Comparison of ENCODE assay signal across 8 cellular contexts in the genomic region with DNA sequence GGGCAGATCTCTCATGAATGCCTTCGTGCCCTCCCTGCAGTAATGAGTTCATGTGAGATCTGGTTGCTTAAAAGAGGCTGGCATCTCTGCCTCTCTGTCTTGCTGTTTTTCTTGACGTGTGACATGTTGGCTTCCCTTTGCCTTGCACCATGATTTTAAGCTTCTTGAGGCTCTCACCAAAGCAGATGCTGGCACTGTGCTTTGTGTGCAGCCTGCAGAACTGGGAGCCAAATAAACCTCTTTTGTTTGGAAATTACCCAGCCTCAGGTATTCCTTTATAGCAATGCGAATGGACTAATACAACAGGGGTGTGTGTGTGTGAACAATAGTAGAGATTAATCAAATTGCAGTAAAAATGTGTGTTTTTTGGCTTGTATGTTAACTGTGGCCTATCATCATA.
"Had no signal": no experiment of that assay in that cellular context is flagged by ENCODE, and none has a peak within 500 bp of the region (broad histone marks: within the 10 kb centered on the region; RNA-seq: fewer than 3 reads in every experiment).

No MANE protein-coding gene starts in this region.

- FAIRE-seq: G401.6, GM12878, GM12891, GM12892, GM18507, GM19239 had no signal

- H3K4me3 ChIP-seq: GM12878 had no signal

- ATAC-seq: GM12878 had no signal

- DNase-seq: GDM1, GF-D8 had no signal
